ENCODE assay signal across 8 cellular contexts in genomic region chr4:76087007-76087769, GRCh38. TPM values are rescaled to one million over a fixed set of nuclear protein-coding genes. Genes with fewer than 3 reads are reported as not detected.
DNase-seq lines count a peak whose midpoint lies in the region; ATAC-seq, FAIRE-seq and TF ChIP-seq lines count a peak whose summit lies in the region.

No MANE protein-coding gene starts in this region.

- no peaks in the 10 kb centered on the region for H3K27me3 Mint-ChIP-seq in CD8-positive, alpha-beta memory T cell

- H3K27ac ChIP-seq in foreskin keratinocyte (no peak overlapping the region), osteoblast (ENCODE audit: low read depth, low read length) (no peak overlapping the region)
- no peak overlapping the region for H3K27ac ChIP-seq in CD8-positive, alpha-beta memory T cell (ENCODE audit: low read depth, low read length)

- no peaks in the 10 kb centered on the region for H3K4me1 Mint-ChIP-seq in CD8-positive, alpha-beta memory T cell

- no peaks in the 10 kb centered on the region for H3K9me3 ChIP-seq in osteoblast (ENCODE audit: low read depth, low read length)
- no peaks in the 10 kb centered on the region for H3K9me3 ChIP-seq in CD8-positive, alpha-beta memory T cell (ENCODE audit: low read length)

- peak overlapping the region; percentile 54 for H3K4me3 ChIP-seq in osteoblast (ENCODE audit: insufficient read depth, low read length)
- H3K4me3 ChIP-seq in CD8-positive, alpha-beta memory T cell (ENCODE audit: low read length) = no peak overlapping the region

- H3K4me1 ChIP-seq in foreskin keratinocyte (peaks cover 19% of the 10 kb centered on the region), osteoblast (ENCODE audit: insufficient read depth, low read length) (peaks cover 13% of the 10 kb centered on the region)
- no peaks in the 10 kb centered on the region for H3K4me1 ChIP-seq in CD8-positive, alpha-beta memory T cell (ENCODE audit: insufficient read depth, low read length)

- TF ChIP-seq CTCF in foreskin keratinocyte (conservative IDR thresholded peaks at IDR 0.05) (peak; percentile 89), osteoblast (IDR thresholded peaks at IDR 0.05; ENCODE audit: extremely low read depth, low read depth, low read length) (peak; percentile 77)

- no peaks in the 10 kb centered on the region for H3K36me3 ChIP-seq in osteoblast (ENCODE audit: insufficient read depth, low read length)
- H3K36me3 ChIP-seq in CD8-positive, alpha-beta memory T cell (ENCODE audit: insufficient read depth, low read length) = no peaks in the 10 kb centered on the region

- ATAC-seq in foreskin keratinocyte (peak; percentile 59), HG03039 (IDR thresholded peaks at IDR 0.05; ENCODE audit: unreplicated experiment) (no peak)

- no peaks in the 10 kb centered on the region for H3K36me3 Mint-ChIP-seq in CD8-positive, alpha-beta memory T cell

- peak overlapping the region in 1 of 8 donors; percentile 78 for H3K27ac Mint-ChIP-seq in CD8-positive, alpha-beta memory T cell

- peak overlapping the region; percentile 82 for H3K4me2 ChIP-seq in osteoblast (ENCODE audit: insufficient read depth, low read length)

- peak overlapping the region; percentile 91 for H2AFZ ChIP-seq in osteoblast (ENCODE audit: low read length)

- H3K27me3 ChIP-seq in foreskin keratinocyte (no peaks in the 10 kb centered on the region), osteoblast (ENCODE audit: insufficient read depth, low read length) (peaks cover 3% of the 10 kb centered on the region)
- no peaks in the 10 kb centered on the region for H3K27me3 ChIP-seq in CD8-positive, alpha-beta memory T cell (ENCODE audit: insufficient read depth, low read length, poor library complexity, severe bottlenecking)

- H3K79me2 ChIP-seq in osteoblast (ENCODE audit: insufficient read depth, low read length) = no peaks in the 10 kb centered on the region

- POLR2A ChIA-PET in CD8-positive, alpha-beta memory T cell (lab: Charles Lee) = no interaction called here

- CTCF ChIA-PET in CD8-positive, alpha-beta memory T cell (lab: Charles Lee) = no interaction called here

- no peaks in the 10 kb centered on the region for H4K20me1 ChIP-seq in osteoblast (ENCODE audit: insufficient read depth, low read length)

- peak; percentile 79 for FAIRE-seq in TTC549 (lab: Jason Lieb, UNC)

- peak; percentile 11 for DNase-seq in stimulated activated CD4-positive, alpha-beta T cell treated with anti-CD3 and anti-CD28 coated beads, Interleukin-1b, Interleukin-23, amount 100 ng/mL, for 48 hours
- no peak for DNase-seq in stimulated activated CD4-positive, alpha-beta T cell treated with anti-CD3 and anti-CD28 coated beads, Interleukin-12 subunit alpha, Interleukin-12 subunit beta, amount 100 ng/mL, for 4 hours
- DNase-seq in NCI-H1436 treated with DMSO at 0.1 percent for 48 hours (lab: John Stamatoyannopoulos, UW) (peak; percentile 2), foreskin keratinocyte (peak; percentile 38 to 67), osteoblast (ENCODE audit: insufficient read length, low spot score, missing footprints) (peak; percentile 80)
- no peak for DNase-seq in CD8-positive, alpha-beta memory T cell

- H3K4me3 Mint-ChIP-seq in CD8-positive, alpha-beta memory T cell = no peak overlapping the region

- H3K9me3 Mint-ChIP-seq in CD8-positive, alpha-beta memory T cell = no peaks in the 10 kb centered on the region

RNA-seq across cellular contexts. Expression of gene ART3, which starts 12.7 kb away (rescaled TPM):
- total RNA-seq in foreskin keratinocyte = 0.41 TPM in 1 of 2 replicates, not detected in the other
- 0.22 and 0.27 TPM in 2 replicates for polyA plus RNA-seq in foreskin keratinocyte
- under 0.01 TPM in 1 of 2 replicates, not detected in the other for total RNA-seq in osteoblast
- total RNA-seq in CD8-positive, alpha-beta memory T cell = not detected
- polyA plus RNA-seq in CD8-positive, alpha-beta memory T cell = not detected

RNA-seq across cellular contexts. Expression of gene CXCL11, which starts 51.3 kb away (rescaled TPM):
- total RNA-seq in foreskin keratinocyte = 0.18 and 0.44 TPM in 2 replicates
- 0.28 and 0.32 TPM in 2 replicates for polyA plus RNA-seq in foreskin keratinocyte
- not detected in 2 replicates for total RNA-seq in osteoblast
- under 1 TPM in 1 of 2 experiments, not detected in 1; 0.18 TPM for total RNA-seq in CD8-positive, alpha-beta memory T cell
- not detected for polyA plus RNA-seq in CD8-positive, alpha-beta memory T cell

Comparison
In these comparisons a context has a peak if more than half of its experiments do, and no peak if none do; other contexts are left out.
1. DNase-seq: peak in stimulated activated CD4-positive, alpha-beta T cell treated with anti-CD3 and anti-CD28 coated beads, Interleukin-1b, Interleukin-23, amount 100 ng/mL, for 48 hours (single experiment), NCI-H1436 treated with DMSO at 0.1 percent for 48 hours (single experiment), foreskin keratinocyte (2 of 2) and osteoblast (single experiment); none in stimulated activated CD4-positive, alpha-beta T cell treated with anti-CD3 and anti-CD28 coated beads, Interleukin-12 subunit alpha, Interleukin-12 subunit beta, amount 100 ng/mL, for 4 hours (single experiment) and CD8-positive, alpha-beta memory T cell (0 of 5).